10 cellular contexts compared by ENCODE assay signal in the genomic region with DNA sequence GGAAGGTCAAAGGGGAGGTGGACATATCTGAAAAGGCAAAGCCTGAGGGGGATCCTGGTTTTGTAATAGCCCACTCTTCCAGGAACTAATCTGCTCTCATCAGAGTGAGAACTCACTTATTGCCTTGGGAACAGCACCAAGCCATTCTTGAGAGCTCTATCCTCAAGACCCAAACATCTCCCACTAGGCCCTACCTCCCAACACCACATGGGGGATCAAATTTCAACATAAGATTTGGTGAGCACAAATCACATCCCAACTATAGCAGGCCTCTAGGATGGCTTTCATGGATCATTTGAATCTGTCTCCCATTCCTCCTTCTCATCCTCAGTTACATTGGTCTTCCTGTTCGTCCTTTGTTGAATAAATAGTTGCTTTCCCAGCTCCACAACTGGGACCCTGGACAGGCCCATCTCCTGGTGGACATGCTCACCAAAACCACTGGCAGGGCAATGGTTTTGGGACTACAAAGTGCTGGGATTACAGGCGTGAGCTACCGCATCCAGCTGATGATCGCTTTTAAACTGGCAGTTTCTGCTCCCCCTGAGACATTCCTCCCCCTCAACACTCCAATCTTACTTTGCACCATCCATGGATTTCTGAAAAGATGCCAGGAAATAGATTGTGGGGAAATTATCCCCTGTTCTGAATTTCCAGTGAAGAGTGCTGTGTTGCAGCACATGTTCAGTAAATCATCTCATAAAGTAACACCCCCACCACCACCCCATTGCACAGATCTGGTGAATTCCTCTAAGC. TPM values are rescaled to one million over a fixed set of nuclear protein-coding genes. Genes with fewer than 3 reads are reported as not detected.
DNase-seq lines count a peak whose midpoint lies in the region; ATAC-seq and TF ChIP-seq lines count a peak whose summit lies in the region.
"Had no signal": no experiment of that assay in that cellular context is flagged by ENCODE, and none has a peak within 500 bp of the region (broad histone marks: within the 10 kb centered on the region; RNA-seq: fewer than 3 reads in every experiment).

No MANE protein-coding gene starts in this region.

- H3K27me3 ChIP-seq in breast epithelium = no peaks in the 10 kb centered on the region
- H3K27me3 ChIP-seq in mammary epithelial cell (ENCODE audit: insufficient read depth, low read length) = no peaks in the 10 kb centered on the region
- no peaks in the 10 kb centered on the region for H3K27me3 ChIP-seq in colonic mucosa
- peaks cover 0 to 5% (median 0%) of the 10 kb centered on the region in 3 experiments for H3K27me3 ChIP-seq in neuronal stem cell (ENCODE audit: control insufficient read depth in 3 of 3, insufficient read depth in 3 of 3, low read depth in 1 of 3, low read length in 3 of 3)
- no peaks in the 10 kb centered on the region for H3K27me3 ChIP-seq in upper lobe of left lung
- H3K27me3 ChIP-seq in lower lobe of right lung (ENCODE audit: low read depth) = no peaks in the 10 kb centered on the region

- H2BK15ac ChIP-seq in neuronal stem cell (ENCODE audit: low read length) = no peak overlapping the region

- no peak overlapping the region for H2BK120ac ChIP-seq in neuronal stem cell (ENCODE audit: low read depth, low read length)

- H3K9ac ChIP-seq in mammary epithelial cell (ENCODE audit: insufficient read depth, low read length) (no peak overlapping the region), colonic mucosa (ENCODE audit: low read depth in 2 of 2, low read length in 2 of 2) (no peak overlapping the region), neuronal stem cell (ENCODE audit: low read depth, low read length, poor library complexity) (no peak overlapping the region)

- TF ChIP-seq POLR2A in breast epithelium (IDR thresholded peaks at IDR 0.05) (no peak), upper lobe of left lung (IDR thresholded peaks at IDR 0.05) (no peak)

- dilution Hi-C loops in mammary epithelial cell (cut with HindIII; ENCODE audit: low sequenced_read_pairs) = loop anchor here (5.0 to 25.0 kb wide), 2 partner anchors 66 to 211 kb away; no protein-coding TSS in a partner anchor

- CTCF ChIA-PET in mammary epithelial cell (lab: Charles Lee; ENCODE audit: low non-redundant PET) = no interaction called here

- H3K18ac ChIP-seq in neuronal stem cell (ENCODE audit: low read length) = no peak overlapping the region

- no peak overlapping the region for H2AK5ac ChIP-seq in neuronal stem cell (ENCODE audit: low read depth, low read length)

- H3K79me2 ChIP-seq in mammary epithelial cell (ENCODE audit: insufficient read depth, low read length) = no peaks in the 10 kb centered on the region

- H2BK5ac ChIP-seq in neuronal stem cell (ENCODE audit: low read length) = no peak overlapping the region

- intact Hi-C loops in breast epithelium (cut with DNase I; ENCODE audit: low total_unique reads) = loop anchor here (10.0 kb wide), 1 partner anchor 228 kb away; no protein-coding TSS in a partner anchor
- intact Hi-C loops in mammary epithelial cell (cut with micrococcal nuclease) = loop anchor here (10.0 kb wide), 1 partner anchor 878 kb away; no protein-coding TSS in a partner anchor
- intact Hi-C loops in colonic mucosa (cut with DNase I) = no loop called here
- intact Hi-C loops in lower lobe of right lung (cut with DNase I) = no loop called here

- H4K8ac ChIP-seq in neuronal stem cell (ENCODE audit: low read depth, low read length) = no peak overlapping the region

- no peak overlapping the region for H2BK12ac ChIP-seq in neuronal stem cell (ENCODE audit: low read length)

- peak overlapping the region; percentile 79 to 82 for H3K27ac ChIP-seq in breast epithelium
- H3K27ac ChIP-seq in mammary epithelial cell (ENCODE audit: insufficient read depth, low read depth, low read length) = no peak overlapping the region
- peak overlapping the region; percentile 48 for H3K27ac ChIP-seq in colonic mucosa
- no peak overlapping the region for H3K27ac ChIP-seq in neuronal stem cell (replicated peaks; ENCODE audit: low read length)
- H3K27ac ChIP-seq in upper lobe of left lung = peak overlapping the region in 3 of 4 donors; percentile 7 to 59 (median 57)
- H3K27ac ChIP-seq in lower lobe of right lung = no peak overlapping the region

- BruUV-seq in mammary epithelial cell (replicated peaks; lab: Mats Ljungman, UMichigan) = no TSS peak

- WGBS in mammary epithelial cell (ENCODE audit: low coverage, missing lambda C conversion rate) = 100% methylated on average over 4 of the region's 4 CpGs
- WGBS in neuronal stem cell (ENCODE audit: extremely low coverage in 2 of 2, insufficient read length in 2 of 2, insufficient replicate concordance in 1 of 2), 2 donors = no CpG with 5 or more reads among the region's 4 CpGs
- WGBS in upper lobe of left lung, 2 donors = 88 to 94% methylated on average over 4 of the region's 4 CpGs

- DNase-seq in breast epithelium (ENCODE audit: low spot score in 2 of 2) (no peak), mammary epithelial cell (no peak), colonic mucosa (no peak), neuronal stem cell (ENCODE audit: low spot score) (no peak), upper lobe of left lung (no peak), NCI-H345 treated with DMSO at 0.1 percent for 48 hours (lab: John Stamatoyannopoulos, UW; ENCODE audit: unreplicated experiment) (no peak), lower lobe of right lung (no peak)
- DNase-seq: activated naive CD8-positive, alpha-beta T cell treated with anti-CD3 and anti-CD28 coated beads, Interleukin-2, amount 10 ng/mL, durations not matched to agents 7 days and 5 days; NCI-H1092 had no signal

- no peak overlapping the region for H3K14ac ChIP-seq in neuronal stem cell (ENCODE audit: low read length)

- in situ Hi-C loops in mammary epithelial cell (cut with MboI; ENCODE audit: low sequenced_read_pairs in 2 of 2) = no loop called here

- no peaks in the 10 kb centered on the region for H3K79me1 ChIP-seq in neuronal stem cell (ENCODE audit: low read depth, low read length)

- H4K91ac ChIP-seq in neuronal stem cell (ENCODE audit: low read depth, low read length, poor library complexity) = no peak overlapping the region

- H3K4ac ChIP-seq in neuronal stem cell (ENCODE audit: low read length) = no peak overlapping the region

- H3K23ac ChIP-seq in neuronal stem cell (ENCODE audit: low read depth, low read length, poor library complexity) = no peak overlapping the region

- ATAC-seq in upper lobe of left lung (ENCODE audit: low FRiP score in 2 of 2) (peak in 1 of 2 donors; percentile 27), HG02571 (IDR thresholded peaks at IDR 0.05; ENCODE audit: unreplicated experiment) (no peak), lower lobe of right lung (no peak)

- TF ChIP-seq CTCF in breast epithelium (IDR thresholded peaks at IDR 0.05) (peak in 1 of 3 donors; percentile 24), mammary epithelial cell (conservative IDR thresholded peaks at IDR 0.05 in 1 of 2, IDR thresholded peaks at IDR 0.05 in 1 of 2; ENCODE audit: extremely low read depth in 1 of 2, insufficient read depth in 1 of 2, low read depth in 1 of 2, low read length in 2 of 2) (no peak), colonic mucosa (IDR thresholded peaks at IDR 0.05) (no peak), upper lobe of left lung (IDR thresholded peaks at IDR 0.05) (no peak), lower lobe of right lung (IDR thresholded peaks at IDR 0.05) (no peak)

- H3K36me3 ChIP-seq in breast epithelium (no peaks in the 10 kb centered on the region), mammary epithelial cell (ENCODE audit: insufficient read depth, low read length) (no peaks in the 10 kb centered on the region), colonic mucosa (no peaks in the 10 kb centered on the region), neuronal stem cell (replicated peaks in 1 of 2; ENCODE audit: control insufficient read depth in 2 of 2, insufficient read depth in 2 of 2, low read length in 2 of 2) (peaks cover 0 to 3% of the 10 kb centered on the region in 2 donors), upper lobe of left lung (no peaks in the 10 kb centered on the region), lower lobe of right lung (no peaks in the 10 kb centered on the region)

- no peak for TF ChIP-seq EP300 in upper lobe of left lung (IDR thresholded peaks at IDR 0.05)

- H3K4me2 ChIP-seq in mammary epithelial cell (ENCODE audit: insufficient read depth, low read depth, low read length) (no peak overlapping the region), neuronal stem cell (ENCODE audit: insufficient read depth, low read length, poor library complexity, severe bottlenecking) (no peak overlapping the region)

- H3K9me3 ChIP-seq in breast epithelium (no peaks in the 10 kb centered on the region), mammary epithelial cell (replicated peaks; ENCODE audit: insufficient read depth, low read length) (no peaks in the 10 kb centered on the region), colonic mucosa (no peaks in the 10 kb centered on the region), neuronal stem cell (replicated peaks in 1 of 2; ENCODE audit: control insufficient read depth in 2 of 2, insufficient read depth in 1 of 2, low read depth in 1 of 2, low read length in 2 of 2) (peaks cover 6 to 9% of the 10 kb centered on the region in 2 donors), upper lobe of left lung (no peaks in the 10 kb centered on the region), lower lobe of right lung (no peaks in the 10 kb centered on the region)

- no peaks in the 10 kb centered on the region for H4K20me1 ChIP-seq in mammary epithelial cell (ENCODE audit: insufficient read depth, low read length)

- peaks cover 0 to 10% of the 10 kb centered on the region in 2 donors for H3K4me1 ChIP-seq in breast epithelium
- peaks cover 27% of the 10 kb centered on the region for H3K4me1 ChIP-seq in mammary epithelial cell (ENCODE audit: insufficient read depth, low read length)
- no peaks in the 10 kb centered on the region for H3K4me1 ChIP-seq in colonic mucosa
- H3K4me1 ChIP-seq in neuronal stem cell (ENCODE audit: control insufficient read depth in 2 of 2, insufficient read depth in 1 of 2, low read depth in 1 of 2, low read length in 2 of 2) = peaks cover 4 to 9% of the 10 kb centered on the region in 2 donors
- peaks cover 15 to 46% (median 40%) of the 10 kb centered on the region in 4 donors for H3K4me1 ChIP-seq in upper lobe of left lung
- H3K4me1 ChIP-seq in lower lobe of right lung = peaks cover 63% of the 10 kb centered on the region

- H3K4me3 ChIP-seq in breast epithelium (no peak overlapping the region), mammary epithelial cell (replicated peaks in 1 of 3; ENCODE audit: insufficient read depth in 1 of 3, low read depth in 2 of 3, low read length in 3 of 3) (no peak overlapping the region), colonic mucosa (no peak overlapping the region), neuronal stem cell (ENCODE audit: low read length in 2 of 2) (no peak overlapping the region), upper lobe of left lung (no peak overlapping the region), lower lobe of right lung (no peak overlapping the region)

- no peak overlapping the region for H2AFZ ChIP-seq in mammary epithelial cell (ENCODE audit: low read depth, low read length)
- H2AFZ ChIP-seq in neuronal stem cell (ENCODE audit: low read length) = peak overlapping the region; percentile 58

RNA-seq across cellular contexts. Expression of gene MCFD2, which starts 42.6 kb away (rescaled TPM):
- total RNA-seq in breast epithelium = 10 to 100 TPM; 83.0 to 94.8 (median 89.8) TPM
- 10 to 100 TPM; 77.7 to 89.2 TPM for total RNA-seq in mammary epithelial cell
- polyA plus RNA-seq in mammary epithelial cell = 66.6 TPM
- 48.8 TPM for polyA minus RNA-seq in mammary epithelial cell
- total RNA-seq in colonic mucosa = 10 to 100 TPM; 44.0 to 54.8 TPM
- 56.7 TPM for polyA plus RNA-seq in neuronal stem cell (2013, experiment 1 of 2)
- polyA plus RNA-seq in neuronal stem cell (2013, experiment 2 of 2) = 57.6 TPM
- total RNA-seq in upper lobe of left lung = 100 to 1,000 TPM in 1 of 6 donors, 10 to 100 TPM in 5; 16.8 to 102 (median 77.5) TPM
- total RNA-seq in lower lobe of right lung = 82.3 TPM

Comparison
In these comparisons a context has a peak if more than half of its experiments do, and no peak if none do; other contexts are left out.
1. H3K27ac ChIP-seq: peak in breast epithelium (2 of 2), colonic mucosa (single experiment) and upper lobe of left lung (3 of 4); none in mammary epithelial cell (single experiment), neuronal stem cell (single experiment) and lower lobe of right lung (single experiment).
2. intact Hi-C loops: an anchor here in breast epithelium (10.0 kb wide) and mammary epithelial cell (10.0 kb wide); none called in colonic mucosa and lower lobe of right lung.